Comparison of ENCODE assay signal across 28 cellular contexts in the genomic region with DNA sequence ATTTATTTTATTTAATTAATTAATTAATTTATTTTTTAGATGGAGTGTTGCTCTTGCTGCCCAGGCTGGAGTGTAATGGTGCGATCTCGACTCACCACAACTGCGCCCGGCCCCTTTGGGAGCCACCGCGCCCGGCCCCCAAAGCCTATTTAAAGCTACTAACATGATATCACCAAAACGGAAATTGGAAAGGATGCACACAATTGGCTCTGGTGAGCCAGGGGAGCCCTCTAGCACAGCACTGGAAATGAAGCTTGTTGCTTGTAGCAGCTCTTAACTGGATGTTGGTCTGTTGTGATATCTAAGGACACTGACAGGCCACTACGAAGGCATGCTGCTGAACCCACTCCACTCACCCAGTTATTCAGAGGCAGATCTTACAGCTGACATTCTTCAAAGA.
"Had no signal": no experiment of that assay in that cellular context is flagged by ENCODE, and none has a peak within 500 bp of the region (broad histone marks: within the 10 kb centered on the region; RNA-seq: fewer than 3 reads in every experiment).

No MANE protein-coding gene starts in this region.

- H3K27ac Mint-ChIP-seq: activated CD8-positive, alpha-beta memory T cell treated with anti-CD3 and anti-CD28 coated beads, Interleukin-2, amount 10 ng/mL, durations not matched to agents 7 days and 5 days; activated CD8-positive, alpha-beta T cell treated with anti-CD3 and anti-CD28 coated beads, Interleukin-2, amount 10 ng/mL, durations not matched to agents 7 days and 5 days; activated naive CD4-positive, alpha-beta T cell treated with anti-CD3 and anti-CD28 coated beads, Interleukin-2, amount 50 U/mL, for 72 hours; dendritic cell treated with granulocyte-macrophage colony-stimulating factor and Interleukin-4, amounts not matched to agents 40 ng/mL and 50 ng/mL, for 4 days; mesothelial cell of epicardium; nephron progenitor cell; stimulated activated effector memory CD8-positive, alpha-beta T cell treated with anti-CD3 and anti-CD28 coated beads, Interleukin-12 subunit alpha, Interleukin-12 subunit beta, amount 100 ng/mL, for 72 hours; stimulated activated naive CD8-positive, alpha-beta T cell treated with anti-CD3 and anti-CD28 coated beads, Interleukin-15, Interleukin-2, amounts not matched to agents 100 ng/mL and 50 ng/mL, for 24 hours had no signal

- H3K27me3 ChIP-seq: gastrocnemius medialis, neutrophil, ovary, upper lobe of right lung had no signal

- ATAC-seq: activated CD8-positive, alpha-beta memory T cell treated with anti-CD3 and anti-CD28 coated beads, Interleukin-2, amount 10 ng/mL, durations not matched to agents 7 days and 5 days; activated CD8-positive, alpha-beta T cell treated with anti-CD3 and anti-CD28 coated beads, Interleukin-2, amount 10 ng/mL, durations not matched to agents 7 days and 5 days; activated naive CD4-positive, alpha-beta T cell treated with anti-CD3 and anti-CD28 coated beads, Interleukin-2, amount 50 U/mL, for 72 hours; gastrocnemius medialis; sciatic nerve; stimulated activated effector memory CD8-positive, alpha-beta T cell treated with anti-CD3 and anti-CD28 coated beads, Interleukin-12 subunit alpha, Interleukin-12 subunit beta, amount 100 ng/mL, for 72 hours; upper lobe of right lung had no signal

- H3K27ac ChIP-seq: gastrocnemius medialis, left ventricle myocardium inferior, neutrophil, ovary, prostate gland, skin epidermis, upper lobe of right lung had no signal

- H3K4me3 Mint-ChIP-seq: activated CD8-positive, alpha-beta memory T cell treated with anti-CD3 and anti-CD28 coated beads, Interleukin-2, amount 10 ng/mL, durations not matched to agents 7 days and 5 days; activated CD8-positive, alpha-beta T cell treated with anti-CD3 and anti-CD28 coated beads, Interleukin-2, amount 10 ng/mL, durations not matched to agents 7 days and 5 days; central memory CD8-positive, alpha-beta T cell; dendritic cell treated with granulocyte-macrophage colony-stimulating factor and Interleukin-4, amounts not matched to agents 40 ng/mL and 50 ng/mL, for 4 days; mesothelial cell of epicardium; naive B cell; nephron progenitor cell; stimulated activated effector memory CD8-positive, alpha-beta T cell treated with anti-CD3 and anti-CD28 coated beads, Interleukin-12 subunit alpha, Interleukin-12 subunit beta, amount 100 ng/mL, for 72 hours; stimulated activated naive CD8-positive, alpha-beta T cell treated with anti-CD3 and anti-CD28 coated beads, Interleukin-15, Interleukin-2, amounts not matched to agents 100 ng/mL and 50 ng/mL, for 24 hours had no signal

- H3K4me1 Mint-ChIP-seq: activated CD8-positive, alpha-beta memory T cell treated with anti-CD3 and anti-CD28 coated beads, Interleukin-2, amount 10 ng/mL, durations not matched to agents 7 days and 5 days; central memory CD8-positive, alpha-beta T cell; naive B cell; stimulated activated effector memory CD8-positive, alpha-beta T cell treated with anti-CD3 and anti-CD28 coated beads, Interleukin-12 subunit alpha, Interleukin-12 subunit beta, amount 100 ng/mL, for 72 hours had no signal

- H3K36me3 ChIP-seq: gastrocnemius medialis, left ventricle myocardium inferior, neutrophil, ovary, prostate gland, upper lobe of right lung had no signal

- H3K4me1 ChIP-seq: gastrocnemius medialis, prostate gland had no signal

- H3K4me3 ChIP-seq: gastrocnemius medialis, left ventricle myocardium inferior, ovary, prostate gland, skin epidermis, upper lobe of right lung had no signal

- H3K9me3 ChIP-seq: gastrocnemius medialis, neutrophil, ovary, prostate gland, upper lobe of right lung had no signal

- H3K36me3 Mint-ChIP-seq: activated CD8-positive, alpha-beta memory T cell treated with anti-CD3 and anti-CD28 coated beads, Interleukin-2, amount 10 ng/mL, durations not matched to agents 7 days and 5 days; activated naive CD4-positive, alpha-beta T cell treated with anti-CD3 and anti-CD28 coated beads, Interleukin-2, amount 50 U/mL, for 72 hours; naive B cell; stimulated activated effector memory CD8-positive, alpha-beta T cell treated with anti-CD3 and anti-CD28 coated beads, Interleukin-12 subunit alpha, Interleukin-12 subunit beta, amount 100 ng/mL, for 72 hours had no signal

- H3K9me3 Mint-ChIP-seq: activated naive CD4-positive, alpha-beta T cell treated with anti-CD3 and anti-CD28 coated beads, Interleukin-2, amount 50 U/mL, for 72 hours; central memory CD8-positive, alpha-beta T cell; dendritic cell treated with granulocyte-macrophage colony-stimulating factor and Interleukin-4, amounts not matched to agents 40 ng/mL and 50 ng/mL, for 4 days; naive B cell; nephron progenitor cell; stimulated activated effector memory CD8-positive, alpha-beta T cell treated with anti-CD3 and anti-CD28 coated beads, Interleukin-12 subunit alpha, Interleukin-12 subunit beta, amount 100 ng/mL, for 72 hours; stimulated activated naive CD8-positive, alpha-beta T cell treated with anti-CD3 and anti-CD28 coated beads, Interleukin-15, Interleukin-2, amounts not matched to agents 100 ng/mL and 50 ng/mL, for 24 hours had no signal

- H3K27me3 Mint-ChIP-seq: dendritic cell treated with granulocyte-macrophage colony-stimulating factor and Interleukin-4, amounts not matched to agents 40 ng/mL and 50 ng/mL, for 4 days had no signal

- DNase-seq: activated CD8-positive, alpha-beta memory T cell treated with anti-CD3 and anti-CD28 coated beads, Interleukin-2, amount 10 ng/mL, durations not matched to agents 7 days and 5 days; activated CD8-positive, alpha-beta T cell treated with anti-CD3 and anti-CD28 coated beads, Interleukin-2, amount 10 ng/mL, durations not matched to agents 7 days and 5 days; activated naive CD4-positive, alpha-beta T cell; activated T-cell treated with anti-CD3 and anti-CD28 coated beads, Interleukin-2, amount 50 U/mL, for 48 hours; effector CD8-positive, alpha-beta T cell; erythroblast; gastrocnemius medialis; glutamatergic neuron; left ventricle myocardium inferior; mammary epithelial cell; naive B cell; nephron progenitor cell; ovary; retina; stimulated activated CD4-positive, alpha-beta T cell treated with anti-CD3 and anti-CD28 coated beads, Interleukin-4, amount 100 ng/mL, for 24 hours; substantia nigra; T-helper 2 cell; upper lobe of right lung had no signal
